ENCODE assay signal across 3 cellular contexts in the genomic region with DNA sequence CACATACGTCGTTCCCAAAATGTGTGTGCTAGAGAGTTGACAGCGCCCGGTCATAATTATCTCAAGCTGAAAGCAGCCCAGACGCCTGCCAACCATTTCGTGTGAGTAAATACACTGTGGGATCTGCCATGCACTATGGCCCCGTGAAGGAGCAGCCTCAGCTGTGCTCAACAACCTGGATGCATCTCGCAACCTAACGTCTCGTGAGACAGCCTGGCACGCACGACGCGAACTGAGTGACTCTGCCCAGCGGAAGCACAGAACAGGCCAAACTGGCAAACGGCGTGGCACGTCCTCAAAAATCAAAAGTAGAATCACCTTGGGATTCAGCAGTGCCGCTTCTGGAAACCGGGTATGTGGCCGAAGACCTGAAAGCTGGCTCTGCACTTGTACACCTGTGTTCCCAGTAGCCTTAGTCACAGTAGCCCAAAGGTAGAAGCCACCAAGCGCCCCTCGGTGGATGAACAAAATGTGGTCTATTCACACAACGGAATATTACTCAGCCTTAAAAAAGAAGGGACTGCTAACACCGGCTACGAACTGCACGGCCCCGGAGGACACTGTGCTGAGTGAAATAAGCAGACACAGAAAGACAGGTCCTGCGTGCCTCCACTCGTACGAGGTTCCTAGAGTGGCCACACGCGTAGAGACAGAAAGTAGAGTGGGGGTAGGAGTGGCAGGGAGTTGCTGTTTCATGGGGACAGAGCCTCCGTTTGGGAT.
A peak's percentile ranks its signal among the peaks of the same experiment; 100 is the strongest.
TF ChIP-seq lines count a peak whose summit lies in the region.

No MANE protein-coding gene starts in this region.

TF ChIP-seq in HEK293, 187 proteins besides CTCF, POLR2A, EP300 and RAD21:
- TF ChIP-seq WT1 (tag by site-specific recombination; IDR thresholded peaks at IDR 0.05): no peak
- TF ChIP-seq ZNF146 (tag by site-specific recombination; IDR thresholded peaks at IDR 0.05): peak; percentile 38; the same call in 1 of the 2 replicates

TF ChIP-seq in IMR-90, 13 proteins besides CTCF, POLR2A, EP300 and RAD21:
- TF ChIP-seq MAFK (IDR thresholded peaks at IDR 0.05; ENCODE audit: low read depth, low read length) (no peak), BHLHE40 (IDR thresholded peaks at IDR 0.05; ENCODE audit: low read depth, low read length) (no peak), MAZ (IDR thresholded peaks at IDR 0.05; ENCODE audit: borderline replicate concordance, low read depth, low read length) (no peak), CHD1 (IDR thresholded peaks at IDR 0.05; ENCODE audit: low read depth, low read length) (no peak), RCOR1 (IDR thresholded peaks at IDR 0.05; ENCODE audit: insufficient replicate concordance, low read length) (no peak), FOS (IDR thresholded peaks at IDR 0.05; ENCODE audit: low read depth, low read length) (no peak), CEBPB (IDR thresholded peaks at IDR 0.05; ENCODE audit: low read depth, low read length) (no peak)
- TF ChIP-seq, protein P1, sequence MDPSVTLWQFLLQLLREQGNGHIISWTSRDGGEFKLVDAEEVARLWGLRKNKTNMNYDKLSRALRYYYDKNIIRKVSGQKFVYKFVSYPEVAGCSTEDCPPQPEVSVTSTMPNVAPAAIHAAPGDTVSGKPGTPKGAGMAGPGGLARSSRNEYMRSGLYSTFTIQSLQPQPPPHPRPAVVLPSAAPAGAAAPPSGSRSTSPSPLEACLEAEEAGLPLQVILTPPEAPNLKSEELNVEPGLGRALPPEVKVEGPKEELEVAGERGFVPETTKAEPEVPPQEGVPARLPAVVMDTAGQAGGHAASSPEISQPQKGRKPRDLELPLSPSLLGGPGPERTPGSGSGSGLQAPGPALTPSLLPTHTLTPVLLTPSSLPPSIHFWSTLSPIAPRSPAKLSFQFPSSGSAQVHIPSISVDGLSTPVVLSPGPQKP (IDR thresholded peaks at IDR 0.05; ENCODE audit: borderline replicate concordance, low read depth, low read length): no peak
- TF ChIP-seq, protein P2, sequence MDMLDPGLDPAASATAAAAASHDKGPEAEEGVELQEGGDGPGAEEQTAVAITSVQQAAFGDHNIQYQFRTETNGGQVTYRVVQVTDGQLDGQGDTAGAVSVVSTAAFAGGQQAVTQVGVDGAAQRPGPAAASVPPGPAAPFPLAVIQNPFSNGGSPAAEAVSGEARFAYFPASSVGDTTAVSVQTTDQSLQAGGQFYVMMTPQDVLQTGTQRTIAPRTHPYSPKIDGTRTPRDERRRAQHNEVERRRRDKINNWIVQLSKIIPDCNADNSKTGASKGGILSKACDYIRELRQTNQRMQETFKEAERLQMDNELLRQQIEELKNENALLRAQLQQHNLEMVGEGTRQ (IDR thresholded peaks at IDR 0.05; ENCODE audit: low read depth, low read length): no peak
TF ChIP-seq in IMR-90: peak in this region for 0.

TF ChIP-seq in H1, 55 proteins besides CTCF, POLR2A, EP300 and RAD21:
- TF ChIP-seq SIN3A (conservative IDR thresholded peaks at IDR 0.05 in 1 of 2, IDR thresholded peaks at IDR 0.05 in 1 of 2; ENCODE audit: low read depth in 1 of 2, low read length in 2 of 2) (no peak), RBBP5 (IDR thresholded peaks at IDR 0.05; ENCODE audit: borderline replicate concordance, low read depth, low read length) (no peak), SP2 (IDR thresholded peaks at IDR 0.05; ENCODE audit: low read length) (no peak), POU5F1 (IDR thresholded peaks at IDR 0.05; ENCODE audit: low read depth, low read length) (no peak)
- TF ChIP-seq, protein P3, sequence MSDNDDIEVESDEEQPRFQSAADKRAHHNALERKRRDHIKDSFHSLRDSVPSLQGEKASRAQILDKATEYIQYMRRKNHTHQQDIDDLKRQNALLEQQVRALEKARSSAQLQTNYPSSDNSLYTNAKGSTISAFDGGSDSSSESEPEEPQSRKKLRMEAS (IDR thresholded peaks at IDR 0.05): no peak
